1 cellular context compared by ENCODE assay signal in genomic region chr3:39383913-39384664, GRCh38.
TF ChIP-seq lines count a peak whose summit lies in the region.

No MANE protein-coding gene starts in this region.

TF ChIP-seq in GM12878, 131 proteins besides CTCF, POLR2A, EP300 and RAD21:
- TF ChIP-seq MAX (IDR thresholded peaks at IDR 0.05; ENCODE audit: low read depth, low read length) (peak; percentile 89), CREB1 (IDR thresholded peaks at IDR 0.05; ENCODE audit: low read depth) (peak; percentile 79), E2F4 (IDR thresholded peaks at IDR 0.05; ENCODE audit: low read depth, low read length) (0 out of 2 replicates have a peak, but pooled peaks have one; percentile 14), MYC (IDR thresholded peaks at IDR 0.05; ENCODE audit: insufficient read depth, insufficient read length, insufficient replicate concordance, low read length, severe bottlenecking) (peak; percentile 90), IRF3 (IDR thresholded peaks at IDR 0.05) (peak; percentile 72; the same call in 1 of the 2 replicates), CHD2 (IDR thresholded peaks at IDR 0.05; ENCODE audit: borderline replicate concordance, low read depth, low read length) (peak; percentile 85), SRF (IDR thresholded peaks at IDR 0.05; ENCODE audit: low read depth in 2 of 2, low read length in 2 of 2) (no peak), PAX5 (IDR thresholded peaks at IDR 0.05; ENCODE audit: borderline replicate concordance, low read depth, low read length) (no peak; the same call in 1 of the 2 replicates), LARP7 (IDR thresholded peaks at IDR 0.05) (peak; percentile 56), TARDBP (IDR thresholded peaks at IDR 0.05; ENCODE audit: borderline replicate concordance) (0 out of 2 replicates have a peak, but pooled peaks have one; percentile 17), BACH1 (IDR thresholded peaks at IDR 0.05; ENCODE audit: borderline replicate concordance) (0 out of 2 replicates have a peak, but pooled peaks have one; percentile 22), FOS (IDR thresholded peaks at IDR 0.05; ENCODE audit: borderline replicate concordance, extremely low read depth, insufficient read length) (peak; percentile 78), NKRF (conservative IDR thresholded peaks at IDR 0.05) (peak; percentile 52; the same call in 1 of the 2 replicates), ZNF274 (IDR thresholded peaks at IDR 0.05; ENCODE audit: insufficient read depth, insufficient read length) (no peak), CREM (IDR thresholded peaks at IDR 0.05; ENCODE audit: low read depth) (peak; percentile 69), HCFC1 (IDR thresholded peaks at IDR 0.05; ENCODE audit: low read length) (0 out of 2 replicates have a peak, but pooled peaks have one; percentile 14), ZBTB40 (IDR thresholded peaks at IDR 0.05; ENCODE audit: borderline replicate concordance) (no peak), GATAD2B (conservative IDR thresholded peaks at IDR 0.05; ENCODE audit: low read depth) (peak; percentile 61), ATF7 (IDR thresholded peaks at IDR 0.05; ENCODE audit: low read depth) (no peak), MXI1 (IDR thresholded peaks at IDR 0.05; ENCODE audit: low read depth, low read length) (peak; percentile 94), SIN3A (IDR thresholded peaks at IDR 0.05; ENCODE audit: low read depth, low read length) (peak; percentile 89; the same call in 1 of the 2 replicates), SIX5 (IDR thresholded peaks at IDR 0.05; ENCODE audit: low read depth, low read length, severe bottlenecking) (no peak), TAF1 (IDR thresholded peaks at IDR 0.05; ENCODE audit: borderline replicate concordance, low read depth, low read length) (peak; percentile 90), SP1 (IDR thresholded peaks at IDR 0.05; ENCODE audit: low read depth, low read length) (peak; percentile 93), TCF12 (IDR thresholded peaks at IDR 0.05; ENCODE audit: low read depth, low read length) (peak; percentile 65; the same call in 1 of the 2 replicates), PML (IDR thresholded peaks at IDR 0.05; ENCODE audit: low read length) (peak; percentile 71; the same call in 1 of the 2 replicates), POLR2AphosphoS5 (IDR thresholded peaks at IDR 0.05; ENCODE audit: low read length) (peak; percentile 94), ZNF384 (IDR thresholded peaks at IDR 0.05; ENCODE audit: borderline replicate concordance, low read depth, low read length) (peak; percentile 64), IKZF1 (conservative IDR thresholded peaks at IDR 0.05) (peak; percentile 11; the same call in 1 of the 2 replicates), REST (IDR thresholded peaks at IDR 0.05; ENCODE audit: low read depth, low read length) (no peak), SMAD5 (IDR thresholded peaks at IDR 0.05; ENCODE audit: low read depth) (peak; percentile 57; the same call in 1 of the 2 replicates), POLR2AphosphoS2 (IDR thresholded peaks at IDR 0.05; ENCODE audit: low read depth, low read length) (peak; percentile 73; the same call in 1 of the 2 replicates), CHD1 (IDR thresholded peaks at IDR 0.05; ENCODE audit: low read depth, low read length) (0 out of 2 replicates have a peak, but pooled peaks have one; percentile 53), POU2F2 (IDR thresholded peaks at IDR 0.05; ENCODE audit: borderline replicate concordance, low read depth, low read length) (peak; percentile 72; the same call in 1 of the 3 replicates), CUX1 (IDR thresholded peaks at IDR 0.05; ENCODE audit: insufficient replicate concordance, low read depth, low read length) (peak; percentile 31), MTA2 (IDR thresholded peaks at IDR 0.05; ENCODE audit: low read depth) (no peak), BCL3 (IDR thresholded peaks at IDR 0.05; ENCODE audit: borderline replicate concordance, insufficient read depth, low read depth, low read length, poor library complexity, severe bottlenecking) (no peak), DPF2 (IDR thresholded peaks at IDR 0.05) (0 out of 2 replicates have a peak, but pooled peaks have one; percentile 21), BHLHE40 (IDR thresholded peaks at IDR 0.05; ENCODE audit: borderline replicate concordance in 1 of 2, low read depth in 2 of 2, low read length in 1 of 2) (peak in 1 of 2 experiments; percentile 85; a peak in 2 of 4 replicates), RFX5 (IDR thresholded peaks at IDR 0.05; ENCODE audit: low read depth, low read length) (peak; percentile 92), KAT2A (conservative IDR thresholded peaks at IDR 0.05; ENCODE audit: control insufficient read depth, low read depth, low read length) (no peak)
